8 cellular contexts compared by ENCODE assay signal in the genomic region with DNA sequence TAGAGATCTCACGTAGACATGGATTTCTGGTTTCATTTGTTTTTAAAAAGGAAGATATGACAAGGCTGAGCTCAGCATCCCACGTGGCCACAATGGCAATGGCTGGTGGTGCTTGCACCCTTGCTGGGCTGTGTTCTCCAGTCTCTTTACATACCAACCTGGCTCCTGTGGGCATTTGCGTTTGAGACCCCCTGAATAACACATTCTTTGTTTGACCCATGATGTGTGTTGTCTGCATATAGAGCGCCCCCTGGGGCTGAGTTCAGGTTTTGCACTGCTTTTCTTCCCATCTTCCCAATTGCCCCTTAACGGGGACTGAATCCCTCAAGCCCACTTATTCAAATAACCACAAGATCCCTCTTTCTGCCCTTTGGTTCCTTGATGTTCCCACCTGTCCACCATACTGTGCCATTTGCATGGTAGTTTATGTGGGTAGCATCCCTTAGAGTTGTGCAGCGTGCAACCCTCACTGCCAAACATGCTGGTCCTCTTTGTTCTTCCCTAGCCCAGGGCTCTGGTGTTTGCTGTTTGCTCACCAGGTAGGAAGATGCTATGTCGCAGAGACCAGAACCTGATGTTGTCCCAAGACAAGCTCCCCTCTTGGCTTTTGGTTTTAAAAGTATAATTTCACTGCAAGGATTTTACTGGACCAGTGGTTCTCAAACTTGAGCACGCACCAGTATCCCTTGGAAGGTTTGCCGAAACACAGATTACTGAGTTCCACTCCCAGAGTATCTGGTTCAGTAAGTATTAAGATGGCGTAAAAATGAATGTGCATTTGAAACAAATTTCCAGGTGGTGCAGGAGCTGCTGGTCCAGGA. TPM values are rescaled to one million over a fixed set of nuclear protein-coding genes. Genes with fewer than 3 reads are reported as not detected.
DNase-seq lines count a peak whose midpoint lies in the region; ATAC-seq and TF ChIP-seq lines count a peak whose summit lies in the region.

No MANE protein-coding gene starts in this region.

- WGBS in esophagus muscularis mucosa, result 61% methylated on average over 10 of the region's 10 CpGs

- H3K27ac Mint-ChIP-seq in CD4-positive, alpha-beta T cell, result no peak overlapping the region
- no peak overlapping the region for H3K27ac Mint-ChIP-seq in activated CD4-positive, alpha-beta T cell treated with anti-CD3 and anti-CD28 coated beads, Interleukin-2, amount 10 ng/mL, durations not matched to agents 7 days and 5 days

- H3K4me1 ChIP-seq in esophagus muscularis mucosa, result no peaks in the 10 kb centered on the region

- CTCF ChIA-PET in CD4-positive, alpha-beta T cell (lab: Charles Lee), result interaction anchor here (0.8 kb wide), 1 partner anchor 186 kb away, joined by 4 read pairs; no protein-coding TSS in a partner anchor
- CTCF ChIA-PET in activated CD4-positive, alpha-beta T cell treated with anti-CD3 and anti-CD28 coated beads, Interleukin-2, amount 10 ng/mL, durations not matched to agents 7 days and 5 days (lab: Charles Lee), result interaction anchor here (0.5 to 1.4 kb wide), 6 partner anchors 8 to 316 kb away, joined by 3 to 5 read pairs (median 4); no protein-coding TSS in a partner anchor

- DNase-seq in CD4-positive, alpha-beta T cell, result peak in 8 of 10 experiments; percentile 5 to 49 (median 16)
- DNase-seq in HL-60 (ENCODE audit: low read depth in 1 of 2, low spot score in 1 of 2), result peak in 1 of 2 experiments; percentile 4
- peak; percentile 48 for DNase-seq in activated CD4-positive, alpha-beta T cell treated with anti-CD3 and anti-CD28 coated beads, Interleukin-2, amount 10 ng/mL, durations not matched to agents 7 days and 5 days
- DNase-seq in esophagus muscularis mucosa (ENCODE audit: extremely low spot score), result peak; percentile 86
- peak; percentile 5 to 45 (median 30) for DNase-seq in stimulated activated CD4-positive, alpha-beta T cell treated with anti-CD3 and anti-CD28 coated beads, Interleukin-12 subunit alpha, Interleukin-12 subunit beta, amount 100 ng/mL, for 48 hours (ENCODE audit: low read depth in 2 of 3, low spot score in 1 of 3)
- DNase-seq in sciatic nerve (ENCODE audit: low spot score), result no peak

- no peaks in the 10 kb centered on the region for H3K36me3 Mint-ChIP-seq in CD4-positive, alpha-beta T cell (ENCODE audit: low read depth)
- no peaks in the 10 kb centered on the region for H3K36me3 Mint-ChIP-seq in activated CD4-positive, alpha-beta T cell treated with anti-CD3 and anti-CD28 coated beads, Interleukin-2, amount 10 ng/mL, durations not matched to agents 7 days and 5 days (ENCODE audit: low read depth)

- no peak for TF ChIP-seq EP300 in esophagus muscularis mucosa (IDR thresholded peaks at IDR 0.05)

- POLR2A ChIA-PET in CD4-positive, alpha-beta T cell (lab: Charles Lee), result no interaction called here
- POLR2A ChIA-PET in activated CD4-positive, alpha-beta T cell treated with anti-CD3 and anti-CD28 coated beads, Interleukin-2, amount 10 ng/mL, durations not matched to agents 7 days and 5 days (lab: Charles Lee), result no interaction called here

- no peaks in the 10 kb centered on the region for H3K9me3 Mint-ChIP-seq in CD4-positive, alpha-beta T cell
- H3K9me3 Mint-ChIP-seq in activated CD4-positive, alpha-beta T cell treated with anti-CD3 and anti-CD28 coated beads, Interleukin-2, amount 10 ng/mL, durations not matched to agents 7 days and 5 days, result no peaks in the 10 kb centered on the region

- no peak for TF ChIP-seq POLR2A in esophagus muscularis mucosa (IDR thresholded peaks at IDR 0.05; ENCODE audit: low read depth)

- no peaks in the 10 kb centered on the region for H3K27me3 ChIP-seq in CD4-positive, alpha-beta T cell (ENCODE audit: control insufficient read depth, insufficient read depth, low read length)
- H3K27me3 ChIP-seq in HL-60 (ENCODE audit: insufficient read depth, poor library complexity, severe bottlenecking) (no peaks in the 10 kb centered on the region), esophagus muscularis mucosa (no peaks in the 10 kb centered on the region)

- peak; percentile 71 for TF ChIP-seq CTCF in CD4-positive, alpha-beta T cell (IDR thresholded peaks at IDR 0.05)
- peak; percentile 60 for TF ChIP-seq CTCF in HL-60 (IDR thresholded peaks at IDR 0.05; ENCODE audit: insufficient read depth, low read length)
- TF ChIP-seq CTCF in esophagus muscularis mucosa (IDR thresholded peaks at IDR 0.05), result peak; percentile 35 to 63 (median 37)

- no peaks in the 10 kb centered on the region for H3K36me3 ChIP-seq in esophagus muscularis mucosa

- no peaks in the 10 kb centered on the region for H3K27me3 Mint-ChIP-seq in CD4-positive, alpha-beta T cell
- H3K27me3 Mint-ChIP-seq in activated CD4-positive, alpha-beta T cell treated with anti-CD3 and anti-CD28 coated beads, Interleukin-2, amount 10 ng/mL, durations not matched to agents 7 days and 5 days, result peaks cover 12% of the 10 kb centered on the region

- no peaks in the 10 kb centered on the region for H3K4me1 Mint-ChIP-seq in CD4-positive, alpha-beta T cell (ENCODE audit: low read depth)
- no peaks in the 10 kb centered on the region for H3K4me1 Mint-ChIP-seq in activated CD4-positive, alpha-beta T cell treated with anti-CD3 and anti-CD28 coated beads, Interleukin-2, amount 10 ng/mL, durations not matched to agents 7 days and 5 days

- H3K4me3 ChIP-seq in HL-60 (replicated peaks; ENCODE audit: insufficient read depth, low read length) (no peak overlapping the region), esophagus muscularis mucosa (no peak overlapping the region)

- no peak overlapping the region for H3K4me3 Mint-ChIP-seq in CD4-positive, alpha-beta T cell
- H3K4me3 Mint-ChIP-seq in activated CD4-positive, alpha-beta T cell treated with anti-CD3 and anti-CD28 coated beads, Interleukin-2, amount 10 ng/mL, durations not matched to agents 7 days and 5 days, result no peak overlapping the region

- H3K9me3 ChIP-seq in CD4-positive, alpha-beta T cell (ENCODE audit: control insufficient read depth, low read length), result no peaks in the 10 kb centered on the region
- H3K9me3 ChIP-seq in esophagus muscularis mucosa, result peaks cover 0 to 4% (median 1%) of the 10 kb centered on the region in 4 donors

- ATAC-seq in CD4-positive, alpha-beta T cell (ENCODE audit: poor library complexity), result no peak
- ATAC-seq in GM21381 (IDR thresholded peaks at IDR 0.05; ENCODE audit: unreplicated experiment), result no peak
- ATAC-seq in HG03432 (IDR thresholded peaks at IDR 0.05; ENCODE audit: unreplicated experiment), result no peak
- ATAC-seq in sciatic nerve, result no peak

- intact Hi-C loops in CD4-positive, alpha-beta T cell (cut with DNase I, micrococcal nuclease), result loop anchor here in 1 of 2 experiments (10.0 kb wide), 1 partner anchor 295 kb away; no protein-coding TSS in a partner anchor
- intact Hi-C loops in esophagus muscularis mucosa (cut with DNase I), result loop anchor here (10.0 kb wide), 1 partner anchor 125 kb away; no protein-coding TSS in a partner anchor
- intact Hi-C loops in sciatic nerve (cut with DNase I), result no loop called here

- H3K27ac ChIP-seq in CD4-positive, alpha-beta T cell (ENCODE audit: low read depth, low read length), result no peak overlapping the region
- no peak overlapping the region for H3K27ac ChIP-seq in HL-60 (replicated peaks)
- H3K27ac ChIP-seq in esophagus muscularis mucosa (replicated peaks in 1 of 4), result no peak overlapping the region

RNA-seq across cellular contexts. Expression of a gene that starts 38.5 kb away (rescaled TPM):
- 1 to 10 TPM; 6.1 to 9.8 TPM for total RNA-seq in CD4-positive, alpha-beta T cell
- 1 to 10 TPM in 1 of 2 experiments, under 1 TPM in 1; 0.81 to 1.3 TPM for total RNA-seq in activated CD4-positive, alpha-beta T cell treated with anti-CD3 and anti-CD28 coated beads, Interleukin-2, amount 10 ng/mL, durations not matched to agents 7 days and 5 days
- total RNA-seq in esophagus muscularis mucosa (10 to 100 TPM; 37.1 to 87.8 (median 54.1) TPM), sciatic nerve (37.0 TPM)
